17 cellular contexts compared by ENCODE assay signal in the genomic region with DNA sequence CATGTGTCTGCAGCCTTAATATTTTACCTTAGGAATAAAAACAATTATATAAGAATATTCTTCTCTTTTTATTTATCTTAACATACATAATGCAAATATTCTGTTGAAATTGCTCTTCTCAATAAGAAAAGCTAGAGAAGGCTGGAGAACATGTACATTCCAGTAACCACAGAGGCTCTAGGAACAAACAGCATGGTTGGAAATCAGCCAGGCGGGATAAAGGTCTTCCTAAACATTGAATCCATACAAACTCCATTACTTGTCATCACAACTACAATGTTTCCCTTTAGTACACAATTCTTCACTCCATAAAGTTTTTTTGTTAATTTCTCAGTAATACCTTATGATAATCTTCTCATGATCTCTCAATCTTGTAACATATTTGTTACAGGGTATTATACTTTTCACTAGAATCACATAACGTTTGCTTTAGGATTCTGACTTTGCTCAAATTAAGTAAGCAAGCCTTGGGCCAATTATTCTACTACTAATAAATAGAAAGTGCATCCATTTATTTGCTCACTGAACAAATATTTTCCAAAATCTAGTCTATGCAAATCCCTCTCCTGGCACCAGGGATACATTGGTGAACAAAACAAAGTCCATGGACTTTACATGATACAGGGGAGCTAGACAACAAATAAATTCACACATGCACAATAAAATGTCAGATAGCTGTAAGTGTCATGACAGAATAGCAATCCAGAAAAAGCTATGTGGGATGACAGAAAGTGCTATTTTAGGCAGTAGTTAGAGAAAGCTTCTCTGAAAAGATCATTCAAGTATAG.
"Had no signal": no experiment of that assay in that cellular context is flagged by ENCODE, and none has a peak within 500 bp of the region (broad histone marks: within the 10 kb centered on the region; RNA-seq: fewer than 3 reads in every experiment).

No MANE protein-coding gene starts in this region.

- H3K27me3 ChIP-seq: gastrocnemius medialis, heart left ventricle, neural progenitor cell, ovary had no signal

- ATAC-seq: esophagus mucosa; gastrocnemius medialis; heart left ventricle; left cardiac atrium; sciatic nerve; stimulated activated memory B cell treated with anti-CD40 and anti-IgM and Interleukin-4, amounts not matched to agents 10 μg/mL and 1 μg/mL and 100 μg/mL, for 72 hours; WTC11 had no signal

- H3K4me2 ChIP-seq: neural progenitor cell had no signal

- H3K27ac ChIP-seq: coronary artery, gastrocnemius medialis, heart left ventricle, neural progenitor cell, ovary had no signal

- H2AFZ ChIP-seq: neural progenitor cell had no signal

- H3K9ac ChIP-seq: neural progenitor cell had no signal

- H3K4me3 ChIP-seq: coronary artery, gastrocnemius medialis, heart left ventricle, neural progenitor cell, ovary had no signal

- H3K36me3 ChIP-seq: gastrocnemius medialis, heart left ventricle, neural progenitor cell, ovary had no signal

- DNase-seq: activated CD4-positive, alpha-beta memory T cell treated with anti-CD3 and anti-CD28 coated beads, Interleukin-2, amount 10 ng/mL, durations not matched to agents 7 days and 5 days; activated CD4-positive, alpha-beta T cell treated with anti-CD3 and anti-CD28 coated beads for 4 hours; activated naive CD8-positive, alpha-beta T cell treated with anti-CD3 and anti-CD28 coated beads for 36 hours; caudate nucleus; gastrocnemius medialis; heart left ventricle; left cardiac atrium; ovary; stimulated activated CD4-positive, alpha-beta T cell treated with anti-CD3 and anti-CD28 coated beads, Interleukin-2, amount 100 ng/mL, for 48 hours had no signal

- FAIRE-seq: astrocyte, TTC549 had no signal

- H3K4me1 ChIP-seq: gastrocnemius medialis, heart left ventricle, neural progenitor cell had no signal

- H3K9me3 ChIP-seq: gastrocnemius medialis, ovary had no signal
